ENCODE assay signal across 18 cellular contexts in genomic region chr18:7158201-7158600, GRCh38. TPM values are rescaled to one million over a fixed set of nuclear protein-coding genes. Genes with fewer than 3 reads are reported as not detected.
DNase-seq lines count a peak whose midpoint lies in the region; ATAC-seq, FAIRE-seq and TF ChIP-seq lines count a peak whose summit lies in the region.
"Had no signal": no experiment of that assay in that cellular context is flagged by ENCODE, and none has a peak within 500 bp of the region (broad histone marks: within the 10 kb centered on the region; RNA-seq: fewer than 3 reads in every experiment).

No MANE protein-coding gene starts in this region.

- H3K9ac ChIP-seq in astrocyte (ENCODE audit: low read length) (no peak overlapping the region), SK-N-SH (no peak overlapping the region)

- H3F3A ChIP-seq in SK-N-SH (replicated peaks; ENCODE audit: insufficient read depth): no peaks in the 10 kb centered on the region

- H3K4me2 ChIP-seq in astrocyte (ENCODE audit: low read length) (peak overlapping the region; percentile 18), SK-N-SH (no peak overlapping the region)

- H3K27me3 Mint-ChIP-seq in HFFc6 (ENCODE audit: insufficient read depth): no peaks in the 10 kb centered on the region; the same call in 1 of the 2 replicates
- no peaks in the 10 kb centered on the region for H3K27me3 Mint-ChIP-seq in astrocyte (ENCODE audit: low read depth, unreplicated experiment)
- H3K27me3 Mint-ChIP-seq: effector memory CD8-positive, alpha-beta T cell had no signal

- peaks cover 10% of the 10 kb centered on the region for H3K4me1 ChIP-seq in astrocyte (ENCODE audit: insufficient read depth, low read length)
- no peaks in the 10 kb centered on the region for H3K4me1 ChIP-seq in SK-N-SH (ENCODE audit: control insufficient read depth in 1 of 2, insufficient read depth in 2 of 2, low read depth in 1 of 2, low read length in 1 of 2)
- H3K4me1 ChIP-seq: heart right ventricle, transverse colon had no signal

- no peaks in the 10 kb centered on the region for H3K9me3 ChIP-seq in astrocyte (ENCODE audit: insufficient read depth, low read depth, low read length)
- no peaks in the 10 kb centered on the region for H3K9me3 ChIP-seq in SK-N-SH
- H3K9me3 ChIP-seq: heart right ventricle, transverse colon had no signal

- peak; percentile 65 for DNase-seq in A172 (ENCODE audit: low spot score)
- peak; percentile 37 for DNase-seq in HFFc6
- peak; percentile 82 for DNase-seq in astrocyte (ENCODE audit: low read depth)
- peak; percentile 87 for DNase-seq in iris pigment epithelial cell (ENCODE audit: low read depth)
- no peak for DNase-seq in COLO668 (lab: John Stamatoyannopoulos, UW; ENCODE audit: unreplicated experiment)
- no peak for DNase-seq in NCI-H524 treated with DMSO at 0.1 percent for 48 hours (lab: John Stamatoyannopoulos, UW)
- no peak for DNase-seq in SK-N-SH
- DNase-seq: activated CD4-positive, CD25-positive, alpha-beta regulatory T cell treated with anti-CD3 and anti-CD28 coated beads, Interleukin-2, amount 50 U/mL, for 72 hours; activated T-cell treated with anti-CD3 and anti-CD28 coated beads, Interleukin-2, amount 50 U/mL, for 1 hour; aorta; effector memory CD8-positive, alpha-beta T cell; heart right ventricle; left ventricle myocardium superior; NCI-H2107; nephron progenitor cell; stimulated activated CD4-positive, alpha-beta T cell treated with anti-CD3 and anti-CD28 coated beads, Interleukin-12 subunit alpha, Interleukin-12 subunit beta, amount 100 ng/mL, for 4 hours; transverse colon had no signal

- H3K9me2 ChIP-seq in SK-N-SH: no peaks in the 10 kb centered on the region

- no peak for TF ChIP-seq RAD21 in SK-N-SH (IDR thresholded peaks at IDR 0.05; ENCODE audit: low read length)

- H3K79me2 ChIP-seq in astrocyte (ENCODE audit: insufficient read depth, low read length): no peaks in the 10 kb centered on the region
- no peaks in the 10 kb centered on the region for H3K79me2 ChIP-seq in SK-N-SH (ENCODE audit: insufficient read depth)

- TF ChIP-seq CTCF in HFFc6 (IDR thresholded peaks at IDR 0.05) (no peak), astrocyte (IDR thresholded peaks at IDR 0.05; ENCODE audit: insufficient read depth, low read depth, low read length) (no peak), SK-N-SH (IDR thresholded peaks at IDR 0.05) (no peak)

- peak; percentile 79 for FAIRE-seq in astrocyte (lab: Jason Lieb, UNC)

- H3K36me3 ChIP-seq in astrocyte (ENCODE audit: insufficient read depth, low read length) (no peaks in the 10 kb centered on the region), SK-N-SH (replicated peaks in 1 of 2; ENCODE audit: control insufficient read depth in 1 of 2, insufficient read depth in 2 of 2, low read length in 1 of 2) (no peaks in the 10 kb centered on the region)
- H3K36me3 ChIP-seq: heart right ventricle, transverse colon had no signal

- CTCF ChIA-PET in SK-N-SH (lab: Yijun Ruan, JAX): interaction anchor here (1.4 to 1.9 kb wide), 2 partner anchors 9 to 19 kb away, joined by 4 to 8 read pairs; no protein-coding TSS in a partner anchor

- POLR2A ChIA-PET in SK-N-SH (lab: Yijun Ruan, JAX): no interaction called here

- H3K27ac ChIP-seq in astrocyte (ENCODE audit: low read depth, low read length): peak overlapping the region; percentile 45
- no peak overlapping the region for H3K27ac ChIP-seq in SK-N-SH (ENCODE audit: low read depth in 2 of 2, low read length in 1 of 2)
- H3K27ac ChIP-seq: heart right ventricle, transverse colon had no signal

- WGBS in SK-N-SH (ENCODE audit: low lambda C conversion rate): 48% methylated on average over 10 of the region's 11 CpGs

- H3K27me3 ChIP-seq in astrocyte (ENCODE audit: insufficient read depth, low read length): no peaks in the 10 kb centered on the region
- no peaks in the 10 kb centered on the region for H3K27me3 ChIP-seq in SK-N-SH (ENCODE audit: insufficient read depth)
- H3K27me3 ChIP-seq: transverse colon had no signal

- H3K36me3 Mint-ChIP-seq in HFFc6 (ENCODE audit: low read depth) (no peaks in the 10 kb centered on the region), astrocyte (ENCODE audit: low read depth, unreplicated experiment) (no peaks in the 10 kb centered on the region)

- H2AFZ ChIP-seq in astrocyte (ENCODE audit: low read depth, low read length) (peak overlapping the region; percentile 54), SK-N-SH (ENCODE audit: low read depth) (no peak overlapping the region)

- no peak for ATAC-seq in GM19467 (IDR thresholded peaks at IDR 0.05; ENCODE audit: unreplicated experiment)
- ATAC-seq: effector memory CD8-positive, alpha-beta T cell; heart right ventricle; left ventricle myocardium superior had no signal

- no peak for TF ChIP-seq EP300 in SK-N-SH (IDR thresholded peaks at IDR 0.05; ENCODE audit: borderline replicate concordance in 1 of 2, low read depth in 1 of 2, low read length in 1 of 2)

- no peak overlapping the region for H3K4me3 Mint-ChIP-seq in HFFc6
- H3K4me3 Mint-ChIP-seq in astrocyte (ENCODE audit: unreplicated experiment): no peak overlapping the region
- H3K4me3 Mint-ChIP-seq: effector memory CD8-positive, alpha-beta T cell; nephron progenitor cell had no signal

- H3K9me3 Mint-ChIP-seq in HFFc6 (no peaks in the 10 kb centered on the region), astrocyte (ENCODE audit: unreplicated experiment) (no peaks in the 10 kb centered on the region)
- H3K9me3 Mint-ChIP-seq: effector memory CD8-positive, alpha-beta T cell; nephron progenitor cell had no signal

- H3K27ac Mint-ChIP-seq in HFFc6: no peak overlapping the region; the same call in 1 of the 2 replicates
- H3K27ac Mint-ChIP-seq in astrocyte (ENCODE audit: unreplicated experiment): peak overlapping the region; percentile 8
- H3K27ac Mint-ChIP-seq: effector memory CD8-positive, alpha-beta T cell; nephron progenitor cell had no signal

- H3K4me1 Mint-ChIP-seq in HFFc6 (ENCODE audit: low read depth): peaks cover 16% of the 10 kb centered on the region
- peaks cover 21% of the 10 kb centered on the region for H3K4me1 Mint-ChIP-seq in astrocyte (ENCODE audit: low read depth, unreplicated experiment)

- H4K20me1 ChIP-seq in astrocyte (ENCODE audit: insufficient read depth, low read length) (no peaks in the 10 kb centered on the region), SK-N-SH (ENCODE audit: insufficient read depth) (no peaks in the 10 kb centered on the region)

- H3K4me3 ChIP-seq in astrocyte (ENCODE audit: insufficient read depth, low read depth, low read length) (no peak overlapping the region), SK-N-SH (ENCODE audit: low read depth in 2 of 2, low read length in 1 of 2) (no peak overlapping the region)
- H3K4me3 ChIP-seq: heart right ventricle, transverse colon had no signal

TF ChIP-seq in SK-N-SH, 30 proteins besides CTCF, POLR2A, EP300 and RAD21:
- no peak for TF ChIP-seq PBX3 (IDR thresholded peaks at IDR 0.05)
- TF ChIP-seq USF1 (IDR thresholded peaks at IDR 0.05; ENCODE audit: borderline replicate concordance, low read depth): no peak
- TF ChIP-seq TAF1 (IDR thresholded peaks at IDR 0.05; ENCODE audit: borderline replicate concordance, low read depth, low read length): no peak
- no peak for TF ChIP-seq TEAD4 (IDR thresholded peaks at IDR 0.05; ENCODE audit: borderline replicate concordance, insufficient read depth)
- no peak for TF ChIP-seq ZBTB33 (IDR thresholded peaks at IDR 0.05; ENCODE audit: borderline replicate concordance, low read depth)
- no peak for TF ChIP-seq GATA2 (CRISPR knock-in tag; IDR thresholded peaks at IDR 0.05)
- TF ChIP-seq SMC3 (IDR thresholded peaks at IDR 0.05; ENCODE audit: low read depth, low read length): no peak

RNA-seq across cellular contexts. Expression of gene LAMA1, which starts 40.6 kb away (rescaled TPM):
- 4.4 and 7.2 TPM in 2 replicates for total RNA-seq in A172 (2014; rRNA removed; shearing (Covaris generic))
- 1 to 10 TPM in 2 of 6 experiments, under 1 TPM in 4; 0.12 to 1.5 (median 0.16) TPM for total RNA-seq in HFFc6 (2021; fragmentation: NEBNext Ultra II Directional; extraction: Animal tissue kit (Norgen Biotek cat#: 25700))
- 17.4 and 18.3 TPM in 2 replicates for total RNA-seq in astrocyte
- polyA plus RNA-seq in SK-N-SH (2012; rRNA removed): 0.07 and 0.11 TPM in 2 replicates
- 0.13 and 0.24 TPM in 2 replicates for polyA plus RNA-seq in SK-N-SH (2012; cell fraction: cytosol; rRNA removed)
- 0.24 and 0.38 TPM in 2 replicates for polyA plus RNA-seq in SK-N-SH (2012; cell fraction: nucleus; rRNA removed)

Comparison
In these comparisons a context has a peak if more than half of its experiments do, and no peak if none do; other contexts are left out.
1. DNase-seq: peak in A172 (single experiment), HFFc6 (single experiment), astrocyte (single experiment) and iris pigment epithelial cell (single experiment); none in COLO668 (single experiment), NCI-H524 treated with DMSO at 0.1 percent for 48 hours (single experiment) and SK-N-SH (single experiment).